ENCODE assay signal across 11 cellular contexts in the genomic region with DNA sequence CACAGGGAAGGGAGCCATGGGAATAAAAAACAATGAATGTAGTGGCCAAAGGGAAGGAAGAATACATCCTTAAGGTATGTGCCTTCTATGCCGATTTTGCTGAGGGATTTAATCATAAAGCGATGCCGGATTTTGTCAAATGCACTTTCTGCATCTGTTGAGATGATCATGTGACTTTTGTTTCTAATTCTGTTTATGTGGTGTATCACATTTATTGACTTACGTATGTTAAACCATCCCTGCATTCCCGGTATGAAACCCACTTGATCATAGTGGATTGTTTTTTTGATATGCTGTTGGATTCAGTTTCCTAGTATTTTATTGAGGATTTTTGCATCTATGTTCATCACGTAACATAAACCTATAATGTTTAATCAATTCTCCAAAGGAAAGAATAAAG.
"Had no signal": no experiment of that assay in that cellular context is flagged by ENCODE, and none has a peak within 500 bp of the region (broad histone marks: within the 10 kb centered on the region; RNA-seq: fewer than 3 reads in every experiment).

No MANE protein-coding gene starts in this region.

- H3K4me1 ChIP-seq: HAP-1 had no signal

- DNase-seq: GM23248, GOT3, H7, H9, HCEC 1CT, HFFc6 had no signal

- ATAC-seq: GM23338, HCT116 had no signal

- FAIRE-seq: H1, H54 had no signal

- H3K9ac ChIP-seq: GM23248 had no signal

- H3K9me3 ChIP-seq: HAP-1 had no signal

- H3K4me3 ChIP-seq: GM23248, GM23338, HAP-1 had no signal

- H2AFZ ChIP-seq: GM23248, GM23338 had no signal

- H3K4me2 ChIP-seq: GM23338 had no signal

- H3K27ac ChIP-seq: GM23248 had no signal

- H3K36me3 ChIP-seq: HAP-1 had no signal
